In genomic region chr15:90351479-90352108, GRCh38 we compare ENCODE assay signal across 8 cellular contexts. TPM values are rescaled to one million over a fixed set of nuclear protein-coding genes. Genes with fewer than 3 reads are reported as not detected.
DNase-seq lines count a peak whose midpoint lies in the region; FAIRE-seq and TF ChIP-seq lines count a peak whose summit lies in the region.

No MANE protein-coding gene starts in this region.

- H3K79me2 ChIP-seq in OCI-LY7 (ENCODE audit: insufficient read depth, low read depth, low read length) (no peaks in the 10 kb centered on the region), endothelial cell of umbilical vein (ENCODE audit: control insufficient read depth, insufficient read depth, low read length) (no peaks in the 10 kb centered on the region)

- POLR2A ChIA-PET in OCI-LY7 (lab: Charles Lee): interaction anchor here (0.6 to 1.6 kb wide), 6 partner anchors 24 to 335 kb away, joined by 3 to 9 read pairs (median 4); no protein-coding TSS in a partner anchor
- POLR2A ChIA-PET in endothelial cell of umbilical vein (lab: Charles Lee): interaction anchor here (1.3 kb wide), 1 partner anchor 37 kb away, joined by 3 read pairs; the partner anchor contains the start of gene IQGAP1

- dilution Hi-C loops in endothelial cell of umbilical vein (cut with MboI; ENCODE audit: extremely low pct_ligation_motif_present, low sequenced_read_pairs): no loop called here

- peaks cover 4% of the 10 kb centered on the region for H3K4me1 ChIP-seq in OCI-LY7 (ENCODE audit: insufficient read depth, low read length, poor library complexity, severe bottlenecking)
- H3K4me1 ChIP-seq in endothelial cell of umbilical vein (ENCODE audit: control insufficient read depth, extremely low read depth, insufficient read depth, low read length): peaks cover 5% of the 10 kb centered on the region
- H3K4me1 ChIP-seq in neuron (ENCODE audit: insufficient read depth, low read length): no peaks in the 10 kb centered on the region

- H3K4me2 ChIP-seq in OCI-LY7 (ENCODE audit: low read length): peak overlapping the region; percentile 90
- H3K4me2 ChIP-seq in endothelial cell of umbilical vein (ENCODE audit: insufficient read depth, low read length): peak overlapping the region; percentile 71

- TF ChIP-seq CTCF in OCI-LY7 (conservative IDR thresholded peaks at IDR 0.05; ENCODE audit: low read length): no peak
- no peak for TF ChIP-seq CTCF in endothelial cell of umbilical vein (IDR thresholded peaks at IDR 0.05; ENCODE audit: extremely low read depth in 1 of 2, insufficient read depth in 1 of 2, low read depth in 1 of 2, low read length in 2 of 2)

- H3K27me3 Mint-ChIP-seq in activated CD4-positive, alpha-beta T cell treated with anti-CD3 and anti-CD28 coated beads, Interleukin-2, amount 10 ng/mL, durations not matched to agents 24 days and 14 days: peaks cover 8% of the 10 kb centered on the region

- H3K4me3 ChIP-seq in OCI-LY7 (ENCODE audit: low read depth, low read length, poor library complexity, severe bottlenecking) (peak overlapping the region; percentile 75), endothelial cell of umbilical vein (replicated peaks in 1 of 3; ENCODE audit: insufficient read depth in 1 of 3, low read depth in 1 of 3, low read length in 3 of 3) (peak overlapping the region; percentile 55 to 90 (median 61)), neuron (ENCODE audit: low read length) (peak overlapping the region; percentile 77)

- no peak for DNase-seq in activated CD4-positive, alpha-beta T cell treated with anti-CD3 and anti-CD28 coated beads, Interleukin-2, amount 10 ng/mL, durations not matched to agents 24 days and 14 days
- DNase-seq in activated CD4-positive, alpha-beta T cell treated with anti-CD3 and anti-CD28 coated beads, Interleukin-2, amount 50 U/mL, for 1 hour: no peak
- DNase-seq in OCI-LY7 (ENCODE audit: low spot score) (no peak), endothelial cell of umbilical vein (ENCODE audit: low read depth, low spot score) (peak; percentile 12), NCI-H187 (lab: John Stamatoyannopoulos, UW) (no peak), NOMO-1 (lab: John Stamatoyannopoulos, UW; ENCODE audit: unreplicated experiment in 2 of 2) (no peak), kidney glomerular epithelial cell (lab: John Stamatoyannopoulos, UW) (no peak)

- no peaks in the 10 kb centered on the region for H3K9me1 ChIP-seq in endothelial cell of umbilical vein (replicated peaks; ENCODE audit: control insufficient read depth, extremely low read depth, insufficient read depth, low read length)

- H4K20me1 ChIP-seq in OCI-LY7 (ENCODE audit: insufficient read depth, low read length): no peaks in the 10 kb centered on the region
- no peaks in the 10 kb centered on the region for H4K20me1 ChIP-seq in endothelial cell of umbilical vein (replicated peaks; ENCODE audit: control insufficient read depth, extremely low read depth, insufficient read depth, low read length)

- H3K27me3 ChIP-seq in endothelial cell of umbilical vein (ENCODE audit: control insufficient read depth in 2 of 2, insufficient read depth in 2 of 2, low read length in 2 of 2): no peaks in the 10 kb centered on the region
- H3K27me3 ChIP-seq in neuron (ENCODE audit: insufficient read depth, low read length): no peaks in the 10 kb centered on the region

- H3K9me3 ChIP-seq in OCI-LY7 (ENCODE audit: low read length) (no peaks in the 10 kb centered on the region), endothelial cell of umbilical vein (replicated peaks; ENCODE audit: control insufficient read depth, insufficient read depth, low read length) (no peaks in the 10 kb centered on the region), neuron (ENCODE audit: low read length) (no peaks in the 10 kb centered on the region)

- BruUV-seq in OCI-LY7 (replicated peaks; lab: Mats Ljungman, UMichigan): no TSS peak
- BruUV-seq in endothelial cell of umbilical vein (replicated peaks; lab: Mats Ljungman, UMichigan): no TSS peak

- H3K27ac ChIP-seq in OCI-LY7 (ENCODE audit: low read depth, low read length, poor library complexity, severe bottlenecking): no peak overlapping the region
- H3K27ac ChIP-seq in endothelial cell of umbilical vein (ENCODE audit: insufficient read depth, low read depth, low read length): no peak overlapping the region

- TF ChIP-seq POLR2A in endothelial cell of umbilical vein (IDR thresholded peaks at IDR 0.05; ENCODE audit: low read depth, low read length): no peak

- H3K36me3 ChIP-seq in OCI-LY7 (ENCODE audit: insufficient read depth, low read length) (no peaks in the 10 kb centered on the region), endothelial cell of umbilical vein (ENCODE audit: control insufficient read depth in 2 of 2, extremely low read depth in 1 of 2, insufficient read depth in 2 of 2, low read length in 2 of 2) (no peaks in the 10 kb centered on the region), neuron (ENCODE audit: insufficient read depth, low read length) (no peaks in the 10 kb centered on the region)

- intact Hi-C loops in activated CD4-positive, alpha-beta T cell treated with anti-CD3 and anti-CD28 coated beads, Interleukin-2, amount 10 ng/mL, durations not matched to agents 24 days and 14 days (cut with micrococcal nuclease): loop anchor here (2.0 kb wide), 1 partner anchor 37 kb away; the partner anchor contains the start of gene IQGAP1
- intact Hi-C loops in OCI-LY7 (cut with micrococcal nuclease; ENCODE audit: unreplicated experiment): loop anchor here (2.0 kb wide), 1 partner anchor 121 kb away; no protein-coding TSS in a partner anchor
- intact Hi-C loops in endothelial cell of umbilical vein (cut with micrococcal nuclease): loop anchor here (2.0 kb wide), 1 partner anchor 37 kb away; the partner anchor contains the start of gene IQGAP1

- FAIRE-seq in endothelial cell of umbilical vein (lab: Jason Lieb, UNC): no peak

- no peaks in the 10 kb centered on the region for H3K9me2 ChIP-seq in OCI-LY7 (ENCODE audit: insufficient read depth, low read length)

- no peaks in the 10 kb centered on the region for H3K9me3 Mint-ChIP-seq in activated CD4-positive, alpha-beta T cell treated with anti-CD3 and anti-CD28 coated beads, Interleukin-2, amount 10 ng/mL, durations not matched to agents 24 days and 14 days

- H3K36me3 Mint-ChIP-seq in activated CD4-positive, alpha-beta T cell treated with anti-CD3 and anti-CD28 coated beads, Interleukin-2, amount 10 ng/mL, durations not matched to agents 24 days and 14 days (ENCODE audit: low read depth): no peaks in the 10 kb centered on the region

- CTCF ChIA-PET in OCI-LY7 (lab: Charles Lee; ENCODE audit: unreplicated experiment) (no interaction called here), endothelial cell of umbilical vein (lab: Charles Lee) (interaction anchor here (0.9 to 1.7 kb wide), 9 partner anchors 9 to 131 kb away, joined by 3 to 6 read pairs (median 4); no protein-coding TSS in a partner anchor)

- H2AFZ ChIP-seq in OCI-LY7 (ENCODE audit: low read length) (peak overlapping the region; percentile 88), endothelial cell of umbilical vein (ENCODE audit: low read depth, low read length) (peak overlapping the region; percentile 99), neuron (ENCODE audit: low read depth, low read length) (peak overlapping the region; percentile 99)

- H3K4me1 Mint-ChIP-seq in activated CD4-positive, alpha-beta T cell treated with anti-CD3 and anti-CD28 coated beads, Interleukin-2, amount 10 ng/mL, durations not matched to agents 24 days and 14 days: peaks cover 6% of the 10 kb centered on the region

- peak overlapping the region; percentile 89 for H3K27ac Mint-ChIP-seq in activated CD4-positive, alpha-beta T cell treated with anti-CD3 and anti-CD28 coated beads, Interleukin-2, amount 10 ng/mL, durations not matched to agents 24 days and 14 days

- no peak overlapping the region for H3K9ac ChIP-seq in endothelial cell of umbilical vein (replicated peaks; ENCODE audit: extremely low read depth, insufficient read depth, low read length)

- peak overlapping the region; percentile 89 for H3K4me3 Mint-ChIP-seq in activated CD4-positive, alpha-beta T cell treated with anti-CD3 and anti-CD28 coated beads, Interleukin-2, amount 10 ng/mL, durations not matched to agents 24 days and 14 days

TF ChIP-seq in endothelial cell of umbilical vein, 7 proteins besides CTCF, POLR2A, EP300 and RAD21 (continues in another document):
- TF ChIP-seq EZH2 (IDR thresholded peaks at IDR 0.05; ENCODE audit: borderline replicate concordance, low read depth, low read length, severe bottlenecking): no peak
- TF ChIP-seq, protein P1, sequence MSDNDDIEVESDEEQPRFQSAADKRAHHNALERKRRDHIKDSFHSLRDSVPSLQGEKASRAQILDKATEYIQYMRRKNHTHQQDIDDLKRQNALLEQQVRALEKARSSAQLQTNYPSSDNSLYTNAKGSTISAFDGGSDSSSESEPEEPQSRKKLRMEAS (IDR thresholded peaks at IDR 0.05; ENCODE audit: insufficient read depth, insufficient read length): no peak
- TF ChIP-seq JUN (IDR thresholded peaks at IDR 0.05; ENCODE audit: borderline replicate concordance, insufficient read depth, insufficient read length, low read depth): no peak

RNA-seq across cellular contexts. Expression of gene ZNF774, which starts 0.5 kb away (rescaled TPM):
- total RNA-seq in activated CD4-positive, alpha-beta T cell treated with anti-CD3 and anti-CD28 coated beads, Interleukin-2, amount 10 ng/mL, durations not matched to agents 24 days and 14 days: 1.2 and 2.3 TPM in 2 replicates
- 0.49 and 1.2 TPM in 2 replicates for total RNA-seq in OCI-LY7 (2014; rRNA removed; shearing (Covaris generic))
- 1.3 and 1.6 TPM in 2 replicates for total RNA-seq in OCI-LY7 (2022)
- total RNA-seq in endothelial cell of umbilical vein: 2.6 and 3.9 TPM in 2 replicates
- 0.89 and 0.98 TPM in 2 replicates for polyA plus RNA-seq in endothelial cell of umbilical vein
- polyA plus RNA-seq in endothelial cell of umbilical vein (2011; cell fraction: cytosol; rRNA removed): 0.81 and 1.1 TPM in 2 replicates
- polyA plus RNA-seq in endothelial cell of umbilical vein (2011; cell fraction: nucleus; rRNA removed): 1.4 and 1.5 TPM in 2 replicates
- 1.0 and 1.6 TPM in 2 replicates for polyA plus RNA-seq in endothelial cell of umbilical vein (2012)
- 0.51 and 1.8 TPM in 2 replicates for polyA minus RNA-seq in endothelial cell of umbilical vein
- 1.7 TPM for polyA minus RNA-seq in endothelial cell of umbilical vein (2011; cell fraction: cytosol; rRNA and poly(A)+ RNA removed)
- polyA minus RNA-seq in endothelial cell of umbilical vein (2011; cell fraction: nucleus; rRNA and poly(A)+ RNA removed): 0.96 and 1.3 TPM in 2 replicates

RNA-seq across cellular contexts. Expression of gene IQGAP1, which starts 36.4 kb away (rescaled TPM):
- 154 and 160 TPM in 2 replicates for total RNA-seq in activated CD4-positive, alpha-beta T cell treated with anti-CD3 and anti-CD28 coated beads, Interleukin-2, amount 10 ng/mL, durations not matched to agents 24 days and 14 days
- 98.7 and 147 TPM in 2 replicates for total RNA-seq in OCI-LY7 (2014; rRNA removed; shearing (Covaris generic))
- total RNA-seq in OCI-LY7 (2022) (114 and 120 TPM in 2 replicates), endothelial cell of umbilical vein (244 and 258 TPM in 2 replicates)
- 82.2 and 84.7 TPM in 2 replicates for polyA plus RNA-seq in endothelial cell of umbilical vein
- polyA plus RNA-seq in endothelial cell of umbilical vein (2011; cell fraction: cytosol; rRNA removed): 46.4 and 51.9 TPM in 2 replicates
- 749 and 898 TPM in 2 replicates for polyA plus RNA-seq in endothelial cell of umbilical vein (2011; cell fraction: nucleus; rRNA removed)
- polyA plus RNA-seq in endothelial cell of umbilical vein (2012): 151 and 223 TPM in 2 replicates
- polyA minus RNA-seq in endothelial cell of umbilical vein: 369 and 373 TPM in 2 replicates
- 99.6 TPM for polyA minus RNA-seq in endothelial cell of umbilical vein (2011; cell fraction: cytosol; rRNA and poly(A)+ RNA removed)
- polyA minus RNA-seq in endothelial cell of umbilical vein (2011; cell fraction: nucleus; rRNA and poly(A)+ RNA removed): 1,208 and 1,408 TPM in 2 replicates
